ENCODE assay signal across 1 cellular context in genomic region chr16:65126845-65127624, GRCh38.
TF ChIP-seq lines count a peak whose summit lies in the region.

No MANE protein-coding gene starts in this region.

TF ChIP-seq in endothelial cell of umbilical vein, 7 proteins besides CTCF, POLR2A, EP300 and RAD21:
- no peak for TF ChIP-seq FOS (IDR thresholded peaks at IDR 0.05; ENCODE audit: borderline replicate concordance, insufficient read depth, low read length)
- no peak for TF ChIP-seq EZH2 (IDR thresholded peaks at IDR 0.05; ENCODE audit: borderline replicate concordance, low read depth, low read length, severe bottlenecking)
- no peak for TF ChIP-seq JUN (IDR thresholded peaks at IDR 0.05; ENCODE audit: borderline replicate concordance, insufficient read depth, insufficient read length, low read depth)
- TF ChIP-seq POLR2AphosphoS5 (IDR thresholded peaks at IDR 0.05; ENCODE audit: insufficient read depth, low read depth, low read length) = no peak
